ENCODE assay signal across 8 cellular contexts in the genomic region with DNA sequence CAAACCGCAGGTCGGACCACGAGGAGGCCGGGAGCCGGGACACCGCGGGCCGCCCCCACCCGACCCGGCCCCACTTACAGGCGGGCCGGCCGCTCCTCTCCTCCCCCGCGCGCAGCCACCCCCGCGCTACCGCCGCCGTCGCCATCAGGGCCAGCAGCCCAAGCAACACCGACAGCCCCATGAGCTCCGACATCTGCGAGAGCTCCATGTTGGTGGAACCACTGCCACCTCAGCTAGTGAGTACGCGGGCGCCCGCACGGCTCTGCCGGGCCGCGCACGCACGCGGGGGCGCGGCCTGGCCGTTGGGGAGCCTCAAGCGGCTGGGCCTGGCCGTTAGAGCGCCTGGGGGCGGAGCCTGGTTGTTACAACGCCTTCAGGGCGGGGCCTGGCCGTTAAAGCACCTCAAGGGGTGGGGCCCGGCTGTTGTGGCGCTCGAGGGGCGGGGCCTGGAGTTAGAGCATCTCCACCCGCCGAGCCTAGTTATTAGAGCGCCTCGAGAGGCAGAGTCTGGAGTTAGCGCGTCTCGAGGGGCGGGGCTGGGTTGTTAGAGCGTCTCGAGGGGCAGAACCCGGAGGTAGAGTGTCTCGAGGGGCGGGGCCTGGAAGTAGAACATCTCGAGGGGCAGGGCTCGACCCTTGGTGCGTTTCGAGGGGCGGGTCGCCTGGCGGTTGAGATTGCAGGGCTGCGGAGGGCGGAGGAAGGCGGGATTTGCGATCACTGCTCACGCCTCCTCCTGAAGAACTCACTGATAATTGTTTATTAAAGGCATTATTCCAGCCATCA. TPM values are rescaled to one million over a fixed set of nuclear protein-coding genes. Genes with fewer than 3 reads are reported as not detected.
DNase-seq lines count a peak whose midpoint lies in the region; ATAC-seq, FAIRE-seq and TF ChIP-seq lines count a peak whose summit lies in the region.

A gene with protein sequence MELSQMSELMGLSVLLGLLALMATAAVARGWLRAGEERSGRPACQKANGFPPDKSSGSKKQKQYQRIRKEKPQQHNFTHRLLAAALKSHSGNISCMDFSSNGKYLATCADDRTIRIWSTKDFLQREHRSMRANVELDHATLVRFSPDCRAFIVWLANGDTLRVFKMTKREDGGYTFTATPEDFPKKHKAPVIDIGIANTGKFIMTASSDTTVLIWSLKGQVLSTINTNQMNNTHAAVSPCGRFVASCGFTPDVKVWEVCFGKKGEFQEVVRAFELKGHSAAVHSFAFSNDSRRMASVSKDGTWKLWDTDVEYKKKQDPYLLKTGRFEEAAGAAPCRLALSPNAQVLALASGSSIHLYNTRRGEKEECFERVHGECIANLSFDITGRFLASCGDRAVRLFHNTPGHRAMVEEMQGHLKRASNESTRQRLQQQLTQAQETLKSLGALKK (minus strand): TSS at position 238 of the 783 bp plus-strand sequence. CDS start 30 bp downstream, at position 208.

- 1% methylated on average over 16 to 70 of the region's 75 CpGs for WGBS in body of pancreas, 2 donors

- DNase-seq in NCI-H2107 treated with DMSO at 0.1 percent for 48 hours (lab: John Stamatoyannopoulos, UW; ENCODE audit: unreplicated experiment), result peak; percentile 99
- DNase-seq in body of pancreas, result peak; percentile 99 to 100 (median 100)
- DNase-seq in iPS DF 4.7 (ENCODE audit: extremely low read depth, low spot score), result peak; percentile 74
- DNase-seq in gastrocnemius medialis, result peak; percentile 97 to 99

- ATAC-seq in GM18520 (IDR thresholded peaks at IDR 0.05; ENCODE audit: unreplicated experiment), result peak; percentile 83
- peak; percentile 80 for ATAC-seq in HG03064 (IDR thresholded peaks at IDR 0.05; ENCODE audit: low read depth, unreplicated experiment)
- ATAC-seq in body of pancreas, result peak; percentile 97
- peak; percentile 90 to 91 for ATAC-seq in gastrocnemius medialis

- H3K27ac ChIP-seq in body of pancreas (peak within 1 kb of the TSS; percentile 77 to 93 (median 88)), gastrocnemius medialis (peak within 1 kb of the TSS; percentile 81 to 94 (median 88))

- TF ChIP-seq POLR2A in body of pancreas (IDR thresholded peaks at IDR 0.05) (peak; percentile 87 to 94 (median 90)), gastrocnemius medialis (IDR thresholded peaks at IDR 0.05) (peak; percentile 90 to 93)

- intact Hi-C loops in body of pancreas (cut with DNase I), result no loop called here
- intact Hi-C loops in gastrocnemius medialis (cut with DNase I; ENCODE audit: low total_unique reads), result loop anchor here (1.0 kb wide), 2 partner anchors 21 to 56 kb away; a partner anchor contains a TSS

- H3K36me3 ChIP-seq in body of pancreas (replicated peaks in 1 of 2; ENCODE audit: insufficient read depth in 1 of 2, low read depth in 2 of 2), result peaks cover 4 to 5% of the 10 kb centered on the region in 2 donors
- peaks cover 0 to 18% of the 10 kb centered on the region in 2 donors for H3K36me3 ChIP-seq in gastrocnemius medialis

- TF ChIP-seq CTCF in body of pancreas (IDR thresholded peaks at IDR 0.05), result peak in 2 of 7 experiments; percentile 8 to 13
- peak in 2 of 5 experiments; percentile 23 to 31 for TF ChIP-seq CTCF in gastrocnemius medialis (IDR thresholded peaks at IDR 0.05 in 4 of 5, conservative IDR thresholded peaks at IDR 0.05 in 1 of 5)

- H3K4me3 ChIP-seq in body of pancreas, result peak within 1 kb of the TSS; percentile 67 to 80
- H3K4me3 ChIP-seq in gastrocnemius medialis, result peak within 1 kb of the TSS; percentile 68 to 97 (median 84)

- H3K9me3 ChIP-seq in body of pancreas, result no peaks in the 10 kb centered on the region
- no peaks in the 10 kb centered on the region for H3K9me3 ChIP-seq in gastrocnemius medialis

- H3K27me3 ChIP-seq in body of pancreas (no peaks in the 10 kb centered on the region), gastrocnemius medialis (no peaks in the 10 kb centered on the region)

- in situ Hi-C loops in gastrocnemius medialis (cut with MboI; ENCODE audit: low sequenced_read_pairs in 4 of 4), result no loop called here

- peaks cover 25% of the 10 kb centered on the region for H3K4me1 ChIP-seq in body of pancreas
- peaks cover 13 to 18% of the 10 kb centered on the region in 2 donors for H3K4me1 ChIP-seq in gastrocnemius medialis

- FAIRE-seq in A204.1 (lab: Jason Lieb, UNC) (peak; percentile 91), TTC549 (lab: Jason Lieb, UNC) (peak; percentile 83)

RNA-seq across cellular contexts. Expression of the gene that starts here (rescaled TPM):
- 10 to 100 TPM; 25.9 to 30.7 TPM for total RNA-seq in body of pancreas
- 10 to 100 TPM; 14.4 to 32.9 (median 22.0) TPM for total RNA-seq in gastrocnemius medialis

Comparison
In these comparisons a context has a peak if more than half of its experiments do, and no peak if none do; other contexts are left out.
1. Peak in every context shown above with its lines: DNase-seq, ATAC-seq, H3K4me3 ChIP-seq and H3K27ac ChIP-seq.